ENCODE assay signal across 30 cellular contexts in the genomic region with DNA sequence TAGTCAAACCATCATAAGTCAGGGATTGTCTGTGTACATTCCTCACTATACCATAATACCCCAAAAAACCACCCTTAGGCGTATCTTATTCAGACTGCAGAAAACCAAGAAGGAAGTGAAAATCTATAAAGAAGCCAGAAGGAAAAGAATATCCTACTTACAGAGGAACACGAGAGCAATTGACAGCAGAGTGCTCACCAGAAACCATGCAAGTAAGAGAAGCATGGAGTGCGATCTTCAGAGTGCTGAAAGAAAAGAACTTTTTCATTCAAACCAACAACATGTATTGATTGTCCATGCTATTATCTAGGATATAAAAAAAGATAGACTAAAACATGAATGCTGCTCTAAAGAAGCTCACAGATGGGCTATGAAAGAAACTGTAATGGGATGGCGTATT. TPM values are rescaled to one million over a fixed set of nuclear protein-coding genes. Genes with fewer than 3 reads are reported as not detected.
"Had no signal": no experiment of that assay in that cellular context is flagged by ENCODE, and none has a peak within 500 bp of the region (broad histone marks: within the 10 kb centered on the region; RNA-seq: fewer than 3 reads in every experiment).

No MANE protein-coding gene starts in this region.

- H3K4me3 ChIP-seq: ascending aorta, breast epithelium, cardiac muscle cell, colonic mucosa, esophagus squamous epithelium, gastroesophageal sphincter, heart right ventricle had no signal

- H3K9me3 ChIP-seq: ascending aorta, breast epithelium, colonic mucosa, esophagus squamous epithelium, gastroesophageal sphincter had no signal

- H3K27me3 ChIP-seq: ascending aorta, breast epithelium, cardiac muscle cell, colonic mucosa, esophagus squamous epithelium, gastroesophageal sphincter, heart right ventricle had no signal

- FAIRE-seq: endometrium, endothelial cell of umbilical vein had no signal

- H3K4me1 ChIP-seq: ascending aorta, breast epithelium, colonic mucosa had no signal

- DNase-seq: activated CD4-positive, alpha-beta memory T cell treated with anti-CD3 and anti-CD28 coated beads, Interleukin-2, amount 10 ng/mL, durations not matched to agents 7 days and 5 days; activated CD4-positive, alpha-beta T cell treated with anti-CD3 and anti-CD28 coated beads for 1 hour; activated CD4-positive, alpha-beta T cell treated with anti-CD3 and anti-CD28 coated beads for 4 hours; activated CD4-positive, alpha-beta T cell treated with anti-CD3 and anti-CD28 coated beads, Interleukin-2, amount 10 ng/mL, durations not matched to agents 7 days and 5 days; activated CD4-positive, alpha-beta T cell treated with anti-CD3 and anti-CD28 coated beads, Interleukin-2, amount 50 U/mL, for 4 hours; activated CD8-positive, alpha-beta memory T cell treated with anti-CD3 and anti-CD28 coated beads, Interleukin-2, amount 50 U/mL, for 48 hours; activated gamma-delta T cell; activated naive CD4-positive, alpha-beta T cell; activated naive CD4-positive, alpha-beta T cell treated with anti-CD3 and anti-CD28 coated beads, Interleukin-2, amount 10 ng/mL, durations not matched to agents 7 days and 5 days; activated naive CD8-positive, alpha-beta T cell treated with anti-CD3 and anti-CD28 coated beads, Interleukin-2, amount 10 ng/mL, durations not matched to agents 7 days and 5 days; activated T-cell treated with anti-CD3 and anti-CD28 coated beads for 4 hours; activated T-cell treated with anti-CD3 and anti-CD28 coated beads, Interleukin-2, amount 50 U/mL, for 24 hours; activated T-cell treated with anti-CD3 and anti-CD28 coated beads, Interleukin-2, amount 50 U/mL, for 72 hours; central memory CD4-positive, alpha-beta T cell; cerebellar nuclear complex; colonic mucosa; effector CD8-positive, alpha-beta T cell; esophagus squamous epithelium; foreskin melanocyte; heart right ventricle; T-helper 17 cell; T1000 had no signal

- H3K27ac ChIP-seq: ascending aorta, breast epithelium, cardiac muscle cell, colonic mucosa, epithelial cell of prostate, esophagus squamous epithelium, gastroesophageal sphincter, heart right ventricle had no signal

- H3K36me3 ChIP-seq: ascending aorta, breast epithelium, cardiac muscle cell, colonic mucosa, esophagus squamous epithelium, gastroesophageal sphincter, heart right ventricle had no signal

- ATAC-seq: activated naive CD4-positive, alpha-beta T cell treated with anti-CD3 and anti-CD28 coated beads, Interleukin-2, amount 50 U/mL, for 72 hours; activated T-cell treated with anti-CD3 and anti-CD28 coated beads, Interleukin-2, amount 50 U/mL, for 72 hours; gastroesophageal sphincter; heart right ventricle; T-helper 17 cell had no signal

RNA-seq across cellular contexts. Expression of gene STXBP6, which starts 50.8 kb away (rescaled TPM):
- total RNA-seq: activated CD4-positive, alpha-beta memory T cell treated with anti-CD3 and anti-CD28 coated beads, Interleukin-2, amount 10 ng/mL, durations not matched to agents 7 days and 5 days; activated CD4-positive, alpha-beta T cell treated with anti-CD3 and anti-CD28 coated beads, Interleukin-2, amount 10 ng/mL, durations not matched to agents 7 days and 5 days; activated naive CD8-positive, alpha-beta T cell treated with anti-CD3 and anti-CD28 coated beads, Interleukin-2, amount 10 ng/mL, durations not matched to agents 7 days and 5 days; activated T-cell treated with anti-CD3 and anti-CD28 coated beads, Interleukin-2, amount 50 U/mL, for 72 hours; endothelial cell of umbilical vein; T-helper 17 cell had no signal
